Comparison of ENCODE assay signal across 8 cellular contexts in genomic region chr15:41811432-41812195, GRCh38. TPM values are rescaled to one million over a fixed set of nuclear protein-coding genes. Genes with fewer than 3 reads are reported as not detected.
DNase-seq lines count a peak whose midpoint lies in the region; ATAC-seq and TF ChIP-seq lines count a peak whose summit lies in the region.

No MANE protein-coding gene starts in this region.

- ATAC-seq in thoracic aorta (ENCODE audit: insufficient number of reproducible peaks, low FRiP score, low read depth) (peak; percentile 78), GM21825 (IDR thresholded peaks at IDR 0.05; ENCODE audit: unreplicated experiment) (no peak)

- H3K4me1 ChIP-seq in thoracic aorta (ENCODE audit: control insufficient read depth in 1 of 2, low read depth in 2 of 2) = no peaks in the 10 kb centered on the region

- no peaks in the 10 kb centered on the region for H3K9me3 Mint-ChIP-seq in activated T-helper 2 cell treated with anti-CD3 and anti-CD28 coated beads, Interferon-gamma antibody, Interleukin-2, Interleukin-4, amounts not matched to agents 10 μg/mL and 5 μg/mL and 100 μg/mL, durations not matched to agents 14 hours and 24 hours and 36 hours

- no peaks in the 10 kb centered on the region for H3K27me3 Mint-ChIP-seq in activated T-helper 2 cell treated with anti-CD3 and anti-CD28 coated beads, Interferon-gamma antibody, Interleukin-2, Interleukin-4, amounts not matched to agents 10 μg/mL and 5 μg/mL and 100 μg/mL, durations not matched to agents 14 hours and 24 hours and 36 hours (ENCODE audit: low read depth)

- DNase-seq in ELR (ENCODE audit: low read depth) (peak; percentile 89), KG1 (lab: John Stamatoyannopoulos, UW) (peak; percentile 51), SHP77 (lab: John Stamatoyannopoulos, UW) (peak; percentile 68 to 70), fibroblast of villous mesenchyme (ENCODE audit: low read depth) (peak; percentile 88), occipital lobe (lab: John Stamatoyannopoulos, UW) (peak; percentile 73), thoracic aorta (ENCODE audit: low spot score) (peak; percentile 45)
- peak; percentile 59 for DNase-seq in activated T-helper 2 cell treated with anti-CD3 and anti-CD28 coated beads, Interferon-gamma antibody, Interleukin-2, Interleukin-4, amounts not matched to agents 10 μg/mL and 5 μg/mL and 100 μg/mL, durations not matched to agents 14 hours and 24 hours and 36 hours (ENCODE audit: low spot score)

- peak overlapping the region; percentile 36 for H3K27ac Mint-ChIP-seq in activated T-helper 2 cell treated with anti-CD3 and anti-CD28 coated beads, Interferon-gamma antibody, Interleukin-2, Interleukin-4, amounts not matched to agents 10 μg/mL and 5 μg/mL and 100 μg/mL, durations not matched to agents 14 hours and 24 hours and 36 hours

- peaks cover 13% of the 10 kb centered on the region for H3K36me3 Mint-ChIP-seq in activated T-helper 2 cell treated with anti-CD3 and anti-CD28 coated beads, Interferon-gamma antibody, Interleukin-2, Interleukin-4, amounts not matched to agents 10 μg/mL and 5 μg/mL and 100 μg/mL, durations not matched to agents 14 hours and 24 hours and 36 hours (ENCODE audit: low read depth)

- H3K4me3 ChIP-seq in fibroblast of villous mesenchyme (ENCODE audit: low read depth, low read length) (no peak overlapping the region), thoracic aorta (no peak overlapping the region)

- no peaks in the 10 kb centered on the region for H3K27me3 ChIP-seq in thoracic aorta (replicated peaks; ENCODE audit: insufficient read depth)

- no peak overlapping the region for H3K4me3 Mint-ChIP-seq in activated T-helper 2 cell treated with anti-CD3 and anti-CD28 coated beads, Interferon-gamma antibody, Interleukin-2, Interleukin-4, amounts not matched to agents 10 μg/mL and 5 μg/mL and 100 μg/mL, durations not matched to agents 14 hours and 24 hours and 36 hours (ENCODE audit: low read depth)

- peaks cover 26% of the 10 kb centered on the region for H3K4me1 Mint-ChIP-seq in activated T-helper 2 cell treated with anti-CD3 and anti-CD28 coated beads, Interferon-gamma antibody, Interleukin-2, Interleukin-4, amounts not matched to agents 10 μg/mL and 5 μg/mL and 100 μg/mL, durations not matched to agents 14 hours and 24 hours and 36 hours (ENCODE audit: low read depth)

- TF ChIP-seq CTCF in fibroblast of villous mesenchyme (IDR thresholded peaks at IDR 0.05; ENCODE audit: insufficient read depth, low read depth, low read length) (peak; percentile 94), thoracic aorta (IDR thresholded peaks at IDR 0.05) (peak; percentile 89)

- H3K9me3 ChIP-seq in thoracic aorta = no peaks in the 10 kb centered on the region

- intact Hi-C loops in activated T-helper 2 cell treated with anti-CD3 and anti-CD28 coated beads, Interferon-gamma antibody, Interleukin-2, Interleukin-4, amounts not matched to agents 10 μg/mL and 5 μg/mL and 100 μg/mL, durations not matched to agents 14 hours and 24 hours and 36 hours (cut with micrococcal nuclease) = loop anchor here (1.0 to 5.0 kb wide), 3 partner anchors 37 to 254 kb away; partner anchors contain the start of genes MAPKBP1 and TYRO3

- no peak overlapping the region for H3K27ac ChIP-seq in thoracic aorta

- H3K36me3 ChIP-seq in thoracic aorta = peaks cover 29% of the 10 kb centered on the region

RNA-seq across cellular contexts. Expression of gene JMJD7, which starts 16.3 kb away (rescaled TPM):
- 15.7 and 20.0 TPM in 2 replicates for total RNA-seq in activated T-helper 2 cell treated with anti-CD3 and anti-CD28 coated beads, Interferon-gamma antibody, Interleukin-2, Interleukin-4, amounts not matched to agents 10 μg/mL and 5 μg/mL and 100 μg/mL, durations not matched to agents 14 hours and 24 hours and 36 hours
- total RNA-seq in fibroblast of villous mesenchyme (2.2 and 3.5 TPM in 2 replicates), occipital lobe (3.0 TPM), thoracic aorta (10 to 100 TPM in 1 of 2 donors, 1 to 10 TPM in 1; 1.1 to 11.3 TPM)

RNA-seq across cellular contexts. Expression of gene PLA2G4B, which starts 27.0 kb away (rescaled TPM):
- total RNA-seq in activated T-helper 2 cell treated with anti-CD3 and anti-CD28 coated beads, Interferon-gamma antibody, Interleukin-2, Interleukin-4, amounts not matched to agents 10 μg/mL and 5 μg/mL and 100 μg/mL, durations not matched to agents 14 hours and 24 hours and 36 hours = 8.0 and 10.5 TPM in 2 replicates
- 0.97 and 1.3 TPM in 2 replicates for total RNA-seq in fibroblast of villous mesenchyme
- 2.5 TPM for total RNA-seq in occipital lobe
- total RNA-seq in thoracic aorta = 1 to 10 TPM; 1.9 to 4.0 TPM

RNA-seq across cellular contexts. Expression of gene MAPKBP1, which starts 37.3 kb away (rescaled TPM):
- total RNA-seq in activated T-helper 2 cell treated with anti-CD3 and anti-CD28 coated beads, Interferon-gamma antibody, Interleukin-2, Interleukin-4, amounts not matched to agents 10 μg/mL and 5 μg/mL and 100 μg/mL, durations not matched to agents 14 hours and 24 hours and 36 hours = 24.7 and 25.7 TPM in 2 replicates
- 30.9 and 36.7 TPM in 2 replicates for total RNA-seq in fibroblast of villous mesenchyme
- 32.4 TPM for total RNA-seq in occipital lobe
- 10 to 100 TPM; 35.8 to 37.0 TPM for total RNA-seq in thoracic aorta
